27 cellular contexts compared by ENCODE assay signal in the genomic region with DNA sequence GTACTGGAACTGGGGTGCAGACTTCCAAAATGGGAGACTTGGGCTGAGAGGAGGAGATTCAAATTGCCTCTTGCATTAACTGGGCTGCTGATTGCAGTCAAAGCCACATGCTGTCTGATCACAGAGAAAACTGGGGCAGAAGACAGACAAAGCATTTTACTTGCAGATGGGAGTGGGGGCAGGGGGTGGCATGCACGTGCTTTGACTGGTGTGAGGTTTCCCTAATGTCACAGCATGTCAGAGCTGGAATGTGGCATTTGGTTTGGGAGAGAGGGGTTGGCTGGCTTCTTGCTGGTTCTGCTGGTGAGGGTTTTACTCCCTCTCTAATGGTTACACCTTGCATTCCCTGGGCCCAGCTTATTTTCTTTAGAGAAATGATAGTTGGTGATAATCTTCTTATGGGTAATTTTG. TPM values are rescaled to one million over a fixed set of nuclear protein-coding genes. Genes with fewer than 3 reads are reported as not detected.
A peak's percentile ranks its signal among the peaks of the same experiment; 100 is the strongest.
DNase-seq lines count a peak whose midpoint lies in the region; FAIRE-seq and TF ChIP-seq lines count a peak whose summit lies in the region.
"Had no signal": no experiment of that assay in that cellular context is flagged by ENCODE, and none has a peak within 500 bp of the region (broad histone marks: within the 10 kb centered on the region; RNA-seq: fewer than 3 reads in every experiment).

No MANE protein-coding gene starts in this region.

- H3K27me3 Mint-ChIP-seq in progenitor cell of endocrine pancreas: peaks cover 20% of the 10 kb centered on the region

- peak overlapping the region; percentile 11 for H3K27ac ChIP-seq in cardiac muscle cell
- peak overlapping the region; percentile 64 for H3K27ac ChIP-seq in angular gyrus (ENCODE audit: low read depth, low read length)
- H3K27ac ChIP-seq in mesenchymal stem cell (ENCODE audit: low read length, poor library complexity, severe bottlenecking): no peak overlapping the region
- H3K27ac ChIP-seq: body of pancreas, colonic mucosa, esophagus squamous epithelium, lower lobe of right lung, ovary, SJCRH30 had no signal

- intact Hi-C loops in cardiac septum (cut with DNase I): no loop called here

- H3K9me3 ChIP-seq in cardiac muscle cell (ENCODE audit: low read depth) (no peaks in the 10 kb centered on the region), mesenchymal stem cell (ENCODE audit: control insufficient read depth, low read length) (no peaks in the 10 kb centered on the region)
- H3K9me3 ChIP-seq: body of pancreas, colonic mucosa, esophagus squamous epithelium, lower lobe of right lung, ovary, SJCRH30 had no signal

- H2BK120ac ChIP-seq in mesenchymal stem cell (ENCODE audit: low read depth, low read length): no peak overlapping the region

- no peak overlapping the region for H3K9ac ChIP-seq in mesenchymal stem cell (ENCODE audit: low read length)

- H3K14ac ChIP-seq in mesenchymal stem cell (ENCODE audit: low read length in 2 of 2): no peak overlapping the region

- no peaks in the 10 kb centered on the region for H3K36me3 ChIP-seq in cardiac muscle cell
- H3K36me3 ChIP-seq in mesenchymal stem cell (ENCODE audit: control insufficient read depth in 1 of 2, insufficient read depth in 2 of 2, low read depth in 1 of 2, low read length in 2 of 2): no peaks in the 10 kb centered on the region
- H3K36me3 ChIP-seq: colonic mucosa, esophagus squamous epithelium, lower lobe of right lung, ovary, SJCRH30 had no signal

- H3K4me1 ChIP-seq in cardiac muscle cell (ENCODE audit: low read depth): peaks cover 30% of the 10 kb centered on the region
- H3K4me1 ChIP-seq in mesenchymal stem cell (ENCODE audit: control insufficient read depth, insufficient read depth, low read depth, low read length): peaks cover 12% of the 10 kb centered on the region
- H3K4me1 ChIP-seq: colonic mucosa had no signal

- no peak overlapping the region for H3K4ac ChIP-seq in mesenchymal stem cell (ENCODE audit: low read depth in 1 of 2, low read length in 2 of 2)

- no peak overlapping the region for H3K4me2 ChIP-seq in mesenchymal stem cell (ENCODE audit: low read length, poor library complexity, severe bottlenecking)

- H4K8ac ChIP-seq in mesenchymal stem cell (ENCODE audit: low read length): no peak overlapping the region

- TF ChIP-seq CTCF in cardiac muscle cell (IDR thresholded peaks at IDR 0.05; ENCODE audit: low read depth, low read length) (no peak), progenitor cell of endocrine pancreas (IDR thresholded peaks at IDR 0.05; ENCODE audit: unreplicated experiment) (no peak)

- no peak overlapping the region for H3K23ac ChIP-seq in mesenchymal stem cell (ENCODE audit: low read length in 2 of 2)

- H2BK15ac ChIP-seq in mesenchymal stem cell (ENCODE audit: low read depth, poor library complexity, severe bottlenecking): no peak overlapping the region

- no peak overlapping the region for H2BK5ac ChIP-seq in mesenchymal stem cell (ENCODE audit: low read depth, low read length, poor library complexity, severe bottlenecking)

- no peaks in the 10 kb centered on the region for H3K9me3 Mint-ChIP-seq in progenitor cell of endocrine pancreas (ENCODE audit: low read depth)
- H3K9me3 Mint-ChIP-seq: activated naive CD8-positive, alpha-beta T cell treated with anti-CD3 and anti-CD28 coated beads, Interleukin-2, amount 50 U/mL, for 24 hours; IgD-negative memory B cell had no signal

- H3K79me1 ChIP-seq in mesenchymal stem cell (replicated peaks; ENCODE audit: low read length, poor library complexity, severe bottlenecking): no peaks in the 10 kb centered on the region

- H3K4me3 ChIP-seq in cardiac muscle cell: no peak overlapping the region
- H3K4me3 ChIP-seq in mesenchymal stem cell (ENCODE audit: insufficient read depth in 1 of 2, low read depth in 1 of 2, low read length in 2 of 2): no peak overlapping the region
- H3K4me3 ChIP-seq: body of pancreas, colonic mucosa, esophagus squamous epithelium, lower lobe of right lung, ovary, SJCRH30 had no signal

- no peak overlapping the region for H2AK5ac ChIP-seq in mesenchymal stem cell (ENCODE audit: low read length, severe bottlenecking)

- H3K36me3 Mint-ChIP-seq in progenitor cell of endocrine pancreas (ENCODE audit: insufficient read depth): no peaks in the 10 kb centered on the region
- H3K36me3 Mint-ChIP-seq: IgD-negative memory B cell had no signal

- H3K18ac ChIP-seq in mesenchymal stem cell (ENCODE audit: low read depth in 1 of 2, low read length in 2 of 2): no peak overlapping the region

- 19% methylated on average over 1 of the region's 1 CpG for WGBS in mesenchymal stem cell

- H3K4me1 Mint-ChIP-seq in progenitor cell of endocrine pancreas (ENCODE audit: low read depth): peaks cover 9% of the 10 kb centered on the region
- H3K4me1 Mint-ChIP-seq: T-helper 17 cell had no signal

- H4K91ac ChIP-seq in mesenchymal stem cell (ENCODE audit: low read length): peak overlapping the region; percentile 10

- H3K4me3 Mint-ChIP-seq in progenitor cell of endocrine pancreas (ENCODE audit: low read depth): no peak overlapping the region
- H3K4me3 Mint-ChIP-seq: activated naive CD8-positive, alpha-beta T cell treated with anti-CD3 and anti-CD28 coated beads, Interleukin-2, amount 50 U/mL, for 24 hours; IgD-negative memory B cell; T-helper 17 cell had no signal

- FAIRE-seq in HTR-8/SVneo (lab: Jason Lieb, UNC): no peak
- FAIRE-seq: frontal cortex, GM12891, keratinocyte, RCC 7860 had no signal

- no peaks in the 10 kb centered on the region for H3K27me3 ChIP-seq in cardiac muscle cell
- H3K27me3 ChIP-seq in mesenchymal stem cell (ENCODE audit: control insufficient read depth in 1 of 2, insufficient read depth in 1 of 2, low read length in 2 of 2): peaks cover 0 to 76% of the 10 kb centered on the region in 2 experiments
- H3K27me3 ChIP-seq: body of pancreas, ovary had no signal

- no peak for DNase-seq in cardiac muscle cell (ENCODE audit: low read depth in 1 of 2, low spot score in 1 of 2)
- DNase-seq in cardiac septum (ENCODE audit: low spot score): no peak
- DNase-seq in mesenchymal stem cell: no peak
- peak; percentile 77 for DNase-seq in retina
- DNase-seq in effector CD8-positive, alpha-beta T cell (lab: John Stamatoyannopoulos, UW): no peak
- DNase-seq in progenitor cell of endocrine pancreas (ENCODE audit: low spot score, unreplicated experiment): no peak
- no peak for DNase-seq in HTR-8/SVneo (ENCODE audit: insufficient read length, low spot score)
- DNase-seq: ACHN; activated gamma-delta T cell; activated naive CD8-positive, alpha-beta T cell treated with anti-CD3 and anti-CD28 coated beads, Interleukin-2, amount 50 U/mL, for 24 hours; body of pancreas; C1 segment of cervical spinal cord; colonic mucosa; esophagus squamous epithelium; lower lobe of right lung; NCI-H1105; NCI-H2081 treated with DMSO at 0.1 percent for 48 hours; ovary; SJCRH30; stimulated activated naive CD8-positive, alpha-beta T cell treated with anti-CD3 and anti-CD28 coated beads, Interleukin-15, Interleukin-2, amounts not matched to agents 100 U/mL and 50 U/mL, for 24 hours; T-helper 17 cell had no signal

- H2BK12ac ChIP-seq in mesenchymal stem cell (ENCODE audit: low read length in 2 of 2): no peak overlapping the region

- H2AFZ ChIP-seq in mesenchymal stem cell (ENCODE audit: low read depth, low read length): no peak overlapping the region

- no peak overlapping the region for H3K27ac Mint-ChIP-seq in progenitor cell of endocrine pancreas
- H3K27ac Mint-ChIP-seq: activated naive CD8-positive, alpha-beta T cell treated with anti-CD3 and anti-CD28 coated beads, Interleukin-2, amount 50 U/mL, for 24 hours; IgD-negative memory B cell; T-helper 17 cell had no signal

RNA-seq across cellular contexts. Expression of a gene that starts 2.9 kb away (rescaled TPM):
- total RNA-seq in cardiac muscle cell (22.9 and 48.2 TPM in 2 replicates), cardiac septum (12.2 TPM), progenitor cell of endocrine pancreas (14.9 and 16.3 TPM in 2 replicates)
- 6.7 and 16.1 TPM in 2 replicates for polyA plus RNA-seq in cardiac muscle cell
- 1.9 TPM for polyA plus RNA-seq in mesenchymal stem cell (2013, experiment 1 of 2)
- 1.9 TPM for polyA plus RNA-seq in mesenchymal stem cell (2013, experiment 2 of 2)
- polyA plus RNA-seq: IgD-negative memory B cell had no signal
